In the genomic region with DNA sequence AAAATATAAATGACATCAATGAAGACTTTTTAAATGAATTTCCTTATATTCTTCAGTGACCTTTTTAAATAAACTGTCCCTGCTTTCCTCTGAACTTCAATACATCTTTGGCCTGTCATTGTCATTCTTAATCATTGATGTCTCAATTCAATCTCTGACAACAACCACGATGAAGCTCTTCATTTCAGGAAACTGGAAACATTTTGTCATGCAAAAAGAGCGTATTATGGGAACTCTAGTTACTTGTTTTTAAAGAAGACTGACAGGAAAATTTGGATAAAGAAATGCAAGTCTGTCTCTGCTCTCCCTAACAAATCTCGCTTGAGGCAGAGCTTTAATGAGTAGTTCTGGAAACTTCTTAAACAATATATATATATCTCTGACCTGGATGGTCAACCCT, we compare ENCODE assay signal across 15 cellular contexts.
DNase-seq lines count a peak whose midpoint lies in the region; ATAC-seq and TF ChIP-seq lines count a peak whose summit lies in the region.
"Had no signal": no experiment of that assay in that cellular context is flagged by ENCODE, and none has a peak within 500 bp of the region (broad histone marks: within the 10 kb centered on the region; RNA-seq: fewer than 3 reads in every experiment).

No MANE protein-coding gene starts in this region.

- no peak overlapping the region for H3K4me2 ChIP-seq in smooth muscle cell

- H3K9me3 ChIP-seq in HUES64 (ENCODE audit: insufficient read depth, low read depth, low read length) (no peaks in the 10 kb centered on the region), iPS-20b (ENCODE audit: insufficient read depth, low read depth, low read length) (no peaks in the 10 kb centered on the region), smooth muscle cell (replicated peaks; ENCODE audit: low read depth) (no peaks in the 10 kb centered on the region), aorta (ENCODE audit: control insufficient read depth, low read length) (no peaks in the 10 kb centered on the region)

- H3K4me1 ChIP-seq in HUES64 (ENCODE audit: insufficient read depth, low read length), result peaks cover 42% of the 10 kb centered on the region
- H3K4me1 ChIP-seq in iPS-20b (ENCODE audit: insufficient read depth, low read length), result peaks cover 19% of the 10 kb centered on the region
- peaks cover under 1% of the 10 kb centered on the region for H3K4me1 ChIP-seq in smooth muscle cell (ENCODE audit: low read depth)
- no peaks in the 10 kb centered on the region for H3K4me1 ChIP-seq in aorta (ENCODE audit: control insufficient read depth in 1 of 2, insufficient read depth in 2 of 2, low read length in 2 of 2)

- H3K27ac Mint-ChIP-seq in activated naive CD4-positive, alpha-beta T cell treated with anti-CD3 and anti-CD28 coated beads for 36 hours, result no peak overlapping the region
- H3K27ac Mint-ChIP-seq: CD14-positive monocyte; CD8-positive, alpha-beta T cell had no signal

- no peak for TF ChIP-seq CTCF in smooth muscle cell (IDR thresholded peaks at IDR 0.05; ENCODE audit: borderline replicate concordance, insufficient read depth, poor library complexity, severe bottlenecking)

- H3K27ac ChIP-seq in HUES64 (ENCODE audit: low read depth, low read length), result peak overlapping the region; percentile 72
- no peak overlapping the region for H3K27ac ChIP-seq in iPS-20b (ENCODE audit: low read length)
- H3K27ac ChIP-seq in smooth muscle cell (ENCODE audit: low read depth), result no peak overlapping the region
- H3K27ac ChIP-seq in aorta (ENCODE audit: low read depth in 1 of 2, low read length in 2 of 2), result no peak overlapping the region
- H3K27ac ChIP-seq: GM23248 had no signal

- H3K4me3 Mint-ChIP-seq in activated naive CD4-positive, alpha-beta T cell treated with anti-CD3 and anti-CD28 coated beads for 36 hours, result no peak overlapping the region
- H3K4me3 Mint-ChIP-seq: CD14-positive monocyte; CD8-positive, alpha-beta T cell had no signal

- DNase-seq in DMS114 treated with DMSO at 0.1 percent for 48 hours (lab: John Stamatoyannopoulos, UW; ENCODE audit: unreplicated experiment) (peak; percentile 98), smooth muscle cell (lab: John Stamatoyannopoulos, UW; ENCODE audit: unreplicated experiment) (no peak), aorta (no peak)
- DNase-seq in activated naive CD4-positive, alpha-beta T cell treated with anti-CD3 and anti-CD28 coated beads for 36 hours, result no peak
- DNase-seq: CD8-positive, alpha-beta T cell; COR-L47; DMS53; GM23248; H7; IMR-90; KBM-7 had no signal

- H3K9me3 Mint-ChIP-seq in activated naive CD4-positive, alpha-beta T cell treated with anti-CD3 and anti-CD28 coated beads for 36 hours, result no peaks in the 10 kb centered on the region

- H4K20me1 ChIP-seq in smooth muscle cell (ENCODE audit: low read depth), result no peaks in the 10 kb centered on the region

- no peaks in the 10 kb centered on the region for H3K27me3 Mint-ChIP-seq in activated naive CD4-positive, alpha-beta T cell treated with anti-CD3 and anti-CD28 coated beads for 36 hours (ENCODE audit: low read depth)

- H3K79me2 ChIP-seq in smooth muscle cell (ENCODE audit: low read depth), result no peaks in the 10 kb centered on the region

- no peaks in the 10 kb centered on the region for H3F3A ChIP-seq in smooth muscle cell (ENCODE audit: low read depth)

- H3K27me3 ChIP-seq in HUES64 (ENCODE audit: insufficient read depth, low read length) (no peaks in the 10 kb centered on the region), iPS-20b (ENCODE audit: insufficient read depth, low read length) (no peaks in the 10 kb centered on the region), smooth muscle cell (ENCODE audit: low read depth) (no peaks in the 10 kb centered on the region), aorta (ENCODE audit: control insufficient read depth in 1 of 2, insufficient read depth in 2 of 2, low read length in 1 of 2) (no peaks in the 10 kb centered on the region)

- H2AFZ ChIP-seq in smooth muscle cell (ENCODE audit: low read depth), result peak overlapping the region; percentile 67
- H2AFZ ChIP-seq: GM23248 had no signal

- H3K9ac ChIP-seq in HUES64 (ENCODE audit: low read depth, low read length) (0 out of 2 replicates have a peak overlapping the region, but pooled peaks have one; percentile 20), iPS-20b (ENCODE audit: low read depth, low read length) (no peak overlapping the region; the same call in 1 of the 2 replicates), smooth muscle cell (ENCODE audit: low read depth) (no peak overlapping the region)
- H3K9ac ChIP-seq: GM23248 had no signal

- intact Hi-C loops in aorta (cut with DNase I), result no loop called here
- intact Hi-C loops in activated naive CD4-positive, alpha-beta T cell treated with anti-CD3 and anti-CD28 coated beads for 36 hours (cut with micrococcal nuclease), result no loop called here

- CTCF ChIA-PET in activated naive CD4-positive, alpha-beta T cell treated with anti-CD3 and anti-CD28 coated beads for 36 hours (lab: Charles Lee), result no interaction called here

- ATAC-seq in GM18858 (IDR thresholded peaks at IDR 0.05; ENCODE audit: unreplicated experiment), result no peak
- ATAC-seq in aorta (ENCODE audit: low FRiP score), result no peak
- ATAC-seq: CD8-positive, alpha-beta T cell had no signal

- H3K4me1 Mint-ChIP-seq in activated naive CD4-positive, alpha-beta T cell treated with anti-CD3 and anti-CD28 coated beads for 36 hours (ENCODE audit: low read depth), result no peaks in the 10 kb centered on the region

- no peaks in the 10 kb centered on the region for H3K36me3 Mint-ChIP-seq in activated naive CD4-positive, alpha-beta T cell treated with anti-CD3 and anti-CD28 coated beads for 36 hours (ENCODE audit: low read depth)
- H3K36me3 Mint-ChIP-seq: CD14-positive monocyte; CD8-positive, alpha-beta T cell had no signal

- 44% methylated on average over 2 of the region's 3 CpGs for WGBS in HUES64
- 57% methylated on average over 3 of the region's 3 CpGs for WGBS in smooth muscle cell (ENCODE audit: low lambda C conversion rate)
- WGBS in aorta, 2 donors, result 58% methylated on average over 3 of the region's 3 CpGs

- no peaks in the 10 kb centered on the region for H3K36me3 ChIP-seq in HUES64 (ENCODE audit: insufficient read depth, low read length)
- no peaks in the 10 kb centered on the region for H3K36me3 ChIP-seq in iPS-20b (ENCODE audit: insufficient read depth, low read depth, low read length)
- no peaks in the 10 kb centered on the region for H3K36me3 ChIP-seq in smooth muscle cell (ENCODE audit: low read depth)
- no peaks in the 10 kb centered on the region for H3K36me3 ChIP-seq in aorta (ENCODE audit: control insufficient read depth in 1 of 2, insufficient read depth in 2 of 2, low read length in 1 of 2)

- H3K4me3 ChIP-seq in HUES64 (ENCODE audit: low read length), result no peak overlapping the region
- H3K4me3 ChIP-seq in iPS-20b (ENCODE audit: low read length), result peak overlapping the region; percentile 36; the same call in 1 of the 2 replicates
- no peak overlapping the region for H3K4me3 ChIP-seq in smooth muscle cell
- no peak overlapping the region for H3K4me3 ChIP-seq in aorta (ENCODE audit: low read length in 2 of 2)
- H3K4me3 ChIP-seq: GM23248 had no signal
